Comparison of ENCODE assay signal across 10 cellular contexts in genomic region chr3:169133178-169134161, GRCh38.
DNase-seq lines count a peak whose midpoint lies in the region; TF ChIP-seq lines count a peak whose summit lies in the region.
"Had no signal": no experiment of that assay in that cellular context is flagged by ENCODE, and none has a peak within 500 bp of the region (broad histone marks: within the 10 kb centered on the region; RNA-seq: fewer than 3 reads in every experiment).

No MANE protein-coding gene starts in this region.

- no peak overlapping the region for H3K27ac Mint-ChIP-seq in osteocyte (ENCODE audit: unreplicated experiment)
- H3K27ac Mint-ChIP-seq: stimulated activated naive CD8-positive, alpha-beta T cell treated with anti-CD3 and anti-CD28 coated beads, Interleukin-15, Interleukin-2, amounts not matched to agents 100 ng/mL and 50 ng/mL, for 24 hours had no signal

- TF ChIP-seq CTCF in osteocyte (IDR thresholded peaks at IDR 0.05) = peak; percentile 61

- no peaks in the 10 kb centered on the region for H3K36me3 Mint-ChIP-seq in osteocyte (ENCODE audit: unreplicated experiment)

- H3K4me3 Mint-ChIP-seq in osteocyte (ENCODE audit: unreplicated experiment) = no peak overlapping the region
- H3K4me3 Mint-ChIP-seq: stimulated activated naive CD8-positive, alpha-beta T cell treated with anti-CD3 and anti-CD28 coated beads, Interleukin-15, Interleukin-2, amounts not matched to agents 100 ng/mL and 50 ng/mL, for 24 hours had no signal

- no peaks in the 10 kb centered on the region for H3K27me3 Mint-ChIP-seq in osteocyte (ENCODE audit: unreplicated experiment)

- no peaks in the 10 kb centered on the region for H3K4me1 Mint-ChIP-seq in osteocyte (ENCODE audit: unreplicated experiment)

- DNase-seq in DMS53 (lab: John Stamatoyannopoulos, UW) (peak; percentile 42), DMS53 treated with DMSO at 0.1 percent for 48 hours (lab: John Stamatoyannopoulos, UW; ENCODE audit: unreplicated experiment) (no peak), NAMALWA (ENCODE audit: low spot score) (peak; percentile 31), dedifferentiated amniotic fluid mesenchymal stem cell (ENCODE audit: extremely low spot score) (peak; percentile 47), osteocyte (ENCODE audit: extremely low spot score, unreplicated experiment) (no peak), NOMO-1 treated with dmso at 0.1 percent for 144 hours (lab: John Stamatoyannopoulos, UW; ENCODE audit: unreplicated experiment) (no peak), head of caudate nucleus (no peak)
- no peak for DNase-seq in central memory CD4-positive, alpha-beta T cell
- DNase-seq: cortex of kidney had no signal

- intact Hi-C loops in head of caudate nucleus (cut with DNase I) = no loop called here

- no peaks in the 10 kb centered on the region for H3K9me3 Mint-ChIP-seq in osteocyte (ENCODE audit: unreplicated experiment)
- H3K9me3 Mint-ChIP-seq: stimulated activated naive CD8-positive, alpha-beta T cell treated with anti-CD3 and anti-CD28 coated beads, Interleukin-15, Interleukin-2, amounts not matched to agents 100 ng/mL and 50 ng/mL, for 24 hours had no signal

Comparison
In these comparisons a context has a peak if more than half of its experiments do, and no peak if none do; other contexts are left out.
1. DNase-seq: peak in DMS53 (single experiment), NAMALWA (single experiment) and dedifferentiated amniotic fluid mesenchymal stem cell (single experiment); none in DMS53 treated with DMSO at 0.1 percent for 48 hours (single experiment), osteocyte (single experiment), NOMO-1 treated with dmso at 0.1 percent for 144 hours (single experiment), central memory CD4-positive, alpha-beta T cell (single experiment) and head of caudate nucleus (0 of 42).